ENCODE assay signal across 12 cellular contexts in genomic region chr2:215773728-215774127, GRCh38.
DNase-seq lines count a peak whose midpoint lies in the region; ATAC-seq, FAIRE-seq and TF ChIP-seq lines count a peak whose summit lies in the region.
"Had no signal": no experiment of that assay in that cellular context is flagged by ENCODE, and none has a peak within 500 bp of the region (broad histone marks: within the 10 kb centered on the region; RNA-seq: fewer than 3 reads in every experiment).

No MANE protein-coding gene starts in this region.

- peaks cover 39% of the 10 kb centered on the region for H3F3A ChIP-seq in GM23248 (ENCODE audit: insufficient read depth)

- DNase-seq in A549 (ENCODE audit: low read depth in 1 of 2, low spot score in 1 of 2): peak in 1 of 2 experiments; percentile 57
- DNase-seq in GM23248: peak; percentile 97
- DNase-seq in amniotic epithelial cell (ENCODE audit: low read depth): peak; percentile 98
- DNase-seq in left lung: peak in 1 of 2 donors; percentile 67
- no peak for DNase-seq in dorsolateral prefrontal cortex
- no peak for DNase-seq in posterior cingulate gyrus
- DNase-seq in HuH-7.5 (ENCODE audit: low spot score): no peak
- DNase-seq in NCI-H446 (lab: John Stamatoyannopoulos, UW): no peak
- DNase-seq: activated T-cell treated with anti-CD3 and anti-CD28 coated beads for 4 hours, Calu3, Kasumi-1 had no signal

- no peak for TF ChIP-seq RAD21 in A549 (conservative IDR thresholded peaks at IDR 0.05 in 1 of 2, IDR thresholded peaks at IDR 0.05 in 1 of 2)

- CTCF ChIA-PET in A549 (lab: Yijun Ruan, JAX): interaction anchor here (1.5 kb wide), 1 partner anchor 13 kb away, joined by 4 read pairs; no protein-coding TSS in a partner anchor

- ATAC-seq in A549: peak in 1 of 2 experiments; percentile 34; a peak in 3 of 6 replicates
- peak; percentile 76 for ATAC-seq in left lung

- POLR2A ChIA-PET in A549 (lab: Yijun Ruan, JAX): no interaction called here

- H2AFZ ChIP-seq in GM23248: peak overlapping the region; percentile 12; the same call in 1 of the 2 replicates

- H3K9ac ChIP-seq in GM23248: peak overlapping the region; percentile 88

- H4K20me1 ChIP-seq in GM23248 (ENCODE audit: insufficient read depth): no peaks in the 10 kb centered on the region

- intact Hi-C loops in left lung (cut with DNase I): no loop called here
- intact Hi-C loops in dorsolateral prefrontal cortex (cut with DNase I): no loop called here
- intact Hi-C loops in posterior cingulate gyrus (cut with DNase I): no loop called here

- H3K27ac ChIP-seq in A549 (peak overlapping the region; percentile 70 to 84), GM23248 (peak overlapping the region; percentile 99), left lung (no peak overlapping the region), dorsolateral prefrontal cortex (no peak overlapping the region)
- H3K27ac ChIP-seq: SK-N-MC had no signal

- no peak overlapping the region for H3K4me3 ChIP-seq in A549
- peak overlapping the region; percentile 61 for H3K4me3 ChIP-seq in GM23248
- H3K4me3 ChIP-seq in left lung: no peak overlapping the region
- H3K4me3 ChIP-seq in dorsolateral prefrontal cortex: no peak overlapping the region
- H3K4me3 ChIP-seq: SK-N-MC had no signal

- no peak for TF ChIP-seq POLR2A in A549 (IDR thresholded peaks at IDR 0.05; ENCODE audit: low read length)

- TF ChIP-seq CTCF in A549 (IDR thresholded peaks at IDR 0.05) (no peak), left lung (IDR thresholded peaks at IDR 0.05) (no peak), dorsolateral prefrontal cortex (IDR thresholded peaks at IDR 0.05 in 54 of 56, conservative IDR thresholded peaks at IDR 0.05 in 2 of 56; ENCODE audit: low read depth in 1 of 56, partially characterized antibody in 56 of 56) (no peak)

- H3K9me3 ChIP-seq in A549: no peaks in the 10 kb centered on the region
- no peaks in the 10 kb centered on the region for H3K9me3 ChIP-seq in GM23248 (ENCODE audit: low read depth)
- no peaks in the 10 kb centered on the region for H3K9me3 ChIP-seq in left lung

- H3K4me1 ChIP-seq in A549 (peaks cover 32% of the 10 kb centered on the region), GM23248 (ENCODE audit: insufficient read depth) (peaks cover 43% of the 10 kb centered on the region), left lung (peaks cover 3 to 5% of the 10 kb centered on the region in 2 donors)

- H3K9me2 ChIP-seq in GM23248 (ENCODE audit: insufficient read depth): no peaks in the 10 kb centered on the region

- TF ChIP-seq EP300 in A549 (IDR thresholded peaks at IDR 0.05): no peak

- H3K79me2 ChIP-seq in GM23248 (ENCODE audit: insufficient read depth): no peaks in the 10 kb centered on the region; the same call in 1 of the 2 replicates

- no peak for FAIRE-seq in A549 (lab: Jason Lieb, UNC)

- 37% methylated on average over 2 of the region's 2 CpGs for WGBS in A549 (ENCODE audit: missing lambda C conversion rate)
- WGBS in GM23248 (ENCODE audit: low coverage in 1 of 2, low lambda C conversion rate in 2 of 2, missing lambda C conversion rate in 2 of 2), 2 experiments: 0% methylated on average over 2 of the region's 2 CpGs

- H3K36me3 ChIP-seq in GM23248 (ENCODE audit: low read depth): no peaks in the 10 kb centered on the region
- no peaks in the 10 kb centered on the region for H3K36me3 ChIP-seq in left lung

- H3K4me2 ChIP-seq in A549 (0 out of 3 replicates have a peak overlapping the region, but pooled peaks have one; percentile 6), GM23248 (ENCODE audit: unreplicated experiment) (peak overlapping the region; percentile 90)

- H3K27me3 ChIP-seq in GM23248 (replicated peaks; ENCODE audit: insufficient read depth) (no peaks in the 10 kb centered on the region), left lung (no peaks in the 10 kb centered on the region), dorsolateral prefrontal cortex (peaks cover 0 to 11% (median 0%) of the 10 kb centered on the region in 45 donors)

- in situ Hi-C loops in GM23248 (cut with MboI): no loop called here

TF ChIP-seq in A549, 52 proteins besides CTCF, POLR2A, EP300 and RAD21:
- TF ChIP-seq PHF8 (IDR thresholded peaks at IDR 0.05; ENCODE audit: borderline replicate concordance, low read depth) (no peak), RCOR1 (IDR thresholded peaks at IDR 0.05; ENCODE audit: low read depth, low read length) (no peak), PBX3 (IDR thresholded peaks at IDR 0.05) (no peak), HEYL (CRISPR knock-in tag; IDR thresholded peaks at IDR 0.05) (no peak), HOXB5 (CRISPR knock-in tag; IDR thresholded peaks at IDR 0.05) (no peak), ELK1 (IDR thresholded peaks at IDR 0.05; ENCODE audit: low read depth, low read length) (no peak), CBX2 (IDR thresholded peaks at IDR 0.05; ENCODE audit: borderline replicate concordance, low read depth) (no peak), CHD2 (IDR thresholded peaks at IDR 0.05; ENCODE audit: low read length, partially characterized antibody) (no peak), NR3C1 (IDR thresholded peaks at IDR 0.05) (no peak), ZSCAN20 (CRISPR knock-in tag; IDR thresholded peaks at IDR 0.05) (no peak)
- TF ChIP-seq, protein P1, sequence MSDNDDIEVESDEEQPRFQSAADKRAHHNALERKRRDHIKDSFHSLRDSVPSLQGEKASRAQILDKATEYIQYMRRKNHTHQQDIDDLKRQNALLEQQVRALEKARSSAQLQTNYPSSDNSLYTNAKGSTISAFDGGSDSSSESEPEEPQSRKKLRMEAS (IDR thresholded peaks at IDR 0.05): no peak
- TF ChIP-seq, protein P2, sequence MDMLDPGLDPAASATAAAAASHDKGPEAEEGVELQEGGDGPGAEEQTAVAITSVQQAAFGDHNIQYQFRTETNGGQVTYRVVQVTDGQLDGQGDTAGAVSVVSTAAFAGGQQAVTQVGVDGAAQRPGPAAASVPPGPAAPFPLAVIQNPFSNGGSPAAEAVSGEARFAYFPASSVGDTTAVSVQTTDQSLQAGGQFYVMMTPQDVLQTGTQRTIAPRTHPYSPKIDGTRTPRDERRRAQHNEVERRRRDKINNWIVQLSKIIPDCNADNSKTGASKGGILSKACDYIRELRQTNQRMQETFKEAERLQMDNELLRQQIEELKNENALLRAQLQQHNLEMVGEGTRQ (IDR thresholded peaks at IDR 0.05): no peak
TF ChIP-seq in A549: peak in this region for 0.

Comparison
In these comparisons a context has a peak if more than half of its experiments do, and no peak if none do; other contexts are left out.
1. DNase-seq: peak in GM23248 (single experiment) and amniotic epithelial cell (single experiment); none in dorsolateral prefrontal cortex (0 of 10), posterior cingulate gyrus (0 of 10), HuH-7.5 (single experiment) and NCI-H446 (0 of 2).
2. H3K27ac ChIP-seq: peak in A549 (2 of 2) and GM23248 (single experiment); none in left lung (0 of 2) and dorsolateral prefrontal cortex (0 of 59).